1 cellular context compared by ENCODE assay signal in genomic region chr2:170248574-170249393, GRCh38.
TF ChIP-seq lines count a peak whose summit lies in the region.

No MANE protein-coding gene starts in this region.

TF ChIP-seq in K562, 482 proteins besides CTCF, POLR2A, EP300 and RAD21 (continued from another document and continues in another):
- no peak for TF ChIP-seq MGA (IDR thresholded peaks at IDR 0.05)
- no peak; the same call in 1 of the 2 replicates for TF ChIP-seq SMARCE1 (IDR thresholded peaks at IDR 0.05)
- TF ChIP-seq HNRNPUL1 (IDR thresholded peaks at IDR 0.05; ENCODE audit: low read length), result no peak
- TF ChIP-seq REST (CRISPR knock-in tag; IDR thresholded peaks at IDR 0.05; ENCODE audit: low read depth), result 0 out of 2 replicates have a peak, but pooled peaks have one; percentile 41
- no peak for TF ChIP-seq ZBTB7A (IDR thresholded peaks at IDR 0.05; ENCODE audit: borderline replicate concordance, control insufficient read depth, low read depth, low read length)
- TF ChIP-seq MCM5 (IDR thresholded peaks at IDR 0.05; ENCODE audit: low read depth), result no peak
- TF ChIP-seq TSHZ1 (CRISPR knock-in tag; IDR thresholded peaks at IDR 0.05), result peak; percentile 80
- TF ChIP-seq CREB1 (IDR thresholded peaks at IDR 0.05), result no peak
- TF ChIP-seq CREB1 (CRISPR knock-in tag; IDR thresholded peaks at IDR 0.05), result no peak
- 0 out of 2 replicates have a peak, but pooled peaks have one; percentile 31 for TF ChIP-seq HEY1 (CRISPR knock-in tag; IDR thresholded peaks at IDR 0.05; ENCODE audit: borderline replicate concordance)
- TF ChIP-seq ZFP30 (CRISPR knock-in tag; IDR thresholded peaks at IDR 0.05; ENCODE audit: borderline replicate concordance), result no peak
- no peak for TF ChIP-seq NFIC (IDR thresholded peaks at IDR 0.05)
- no peak for TF ChIP-seq ELF4 (CRISPR knock-in tag; IDR thresholded peaks at IDR 0.05)
- no peak for TF ChIP-seq NCOA1 (IDR thresholded peaks at IDR 0.05; ENCODE audit: low read depth)
- TF ChIP-seq PHTF2 (CRISPR knock-in tag; IDR thresholded peaks at IDR 0.05), result no peak
- TF ChIP-seq DNMT1 (IDR thresholded peaks at IDR 0.05), result no peak
- no peak for TF ChIP-seq FOXA1 (IDR thresholded peaks at IDR 0.05; ENCODE audit: borderline replicate concordance)
- no peak for TF ChIP-seq PRMT5 (CRISPR knock-in tag; IDR thresholded peaks at IDR 0.05)
- TF ChIP-seq KLF10 (CRISPR knock-in tag; IDR thresholded peaks at IDR 0.05), result 0 out of 2 replicates have a peak, but pooled peaks have one; percentile 64
- peak; percentile 85; the same call in 1 of the 2 replicates for TF ChIP-seq ERF (CRISPR knock-in tag; IDR thresholded peaks at IDR 0.05)
- no peak for TF ChIP-seq ZBTB49 (CRISPR knock-in tag; IDR thresholded peaks at IDR 0.05; ENCODE audit: borderline replicate concordance)
- TF ChIP-seq RREB1 (CRISPR knock-in tag; IDR thresholded peaks at IDR 0.05), result 0 out of 2 replicates have a peak, but pooled peaks have one; percentile 37
- TF ChIP-seq RCOR1 (IDR thresholded peaks at IDR 0.05; ENCODE audit: borderline replicate concordance in 1 of 2, low read depth in 2 of 2, low read length in 2 of 2), result peak in 1 of 2 experiments; percentile 74; a peak in 2 of 4 replicates
- no peak; the same call in 1 of the 2 replicates for TF ChIP-seq CEBPB (tag; IDR thresholded peaks at IDR 0.05)
- TF ChIP-seq MXD1 (CRISPR knock-in tag; IDR thresholded peaks at IDR 0.05; ENCODE audit: borderline replicate concordance, poor library complexity, severe bottlenecking), result no peak
- TF ChIP-seq PPARD (CRISPR knock-in tag; IDR thresholded peaks at IDR 0.05), result no peak
